ENCODE assay signal across 1 cellular context in genomic region chr1:63698001-63698838, GRCh38.
TF ChIP-seq lines count a peak whose summit lies in the region.

No MANE protein-coding gene starts in this region.

TF ChIP-seq in A549, 52 proteins besides CTCF, POLR2A, EP300 and RAD21 (continued from another document):
- TF ChIP-seq GATA3 (IDR thresholded peaks at IDR 0.05; ENCODE audit: borderline replicate concordance): peak; percentile 77; the same call in 1 of the 2 replicates
- no peak for TF ChIP-seq HOXA7 (CRISPR knock-in tag; IDR thresholded peaks at IDR 0.05)
- no peak for TF ChIP-seq MAZ (IDR thresholded peaks at IDR 0.05; ENCODE audit: borderline replicate concordance, low read depth, low read length)
- TF ChIP-seq BHLHE40 (IDR thresholded peaks at IDR 0.05; ENCODE audit: low read depth, low read length): no peak
- TF ChIP-seq USF2 (IDR thresholded peaks at IDR 0.05): no peak
- no peak for TF ChIP-seq NFE2L2 (conservative IDR thresholded peaks at IDR 0.05; ENCODE audit: low read length)
- no peak for TF ChIP-seq PHF8 (IDR thresholded peaks at IDR 0.05; ENCODE audit: borderline replicate concordance, low read depth)
- peak; percentile 48; the same call in 1 of the 2 replicates for TF ChIP-seq ESRRA (IDR thresholded peaks at IDR 0.05; ENCODE audit: borderline replicate concordance, low read length)
- TF ChIP-seq EHF (CRISPR knock-in tag; IDR thresholded peaks at IDR 0.05): no peak
- TF ChIP-seq SMC3 (IDR thresholded peaks at IDR 0.05): no peak
- no peak for TF ChIP-seq HDAC2 (IDR thresholded peaks at IDR 0.05)
- no peak for TF ChIP-seq CHD4 (IDR thresholded peaks at IDR 0.05; ENCODE audit: borderline replicate concordance)
- TF ChIP-seq EHMT2 (IDR thresholded peaks at IDR 0.05; ENCODE audit: low read depth): no peak
- no peak for TF ChIP-seq CHD2 (IDR thresholded peaks at IDR 0.05; ENCODE audit: low read length, partially characterized antibody)
- no peak for TF ChIP-seq SREBF2 (IDR thresholded peaks at IDR 0.05)
- TF ChIP-seq, protein P1, sequence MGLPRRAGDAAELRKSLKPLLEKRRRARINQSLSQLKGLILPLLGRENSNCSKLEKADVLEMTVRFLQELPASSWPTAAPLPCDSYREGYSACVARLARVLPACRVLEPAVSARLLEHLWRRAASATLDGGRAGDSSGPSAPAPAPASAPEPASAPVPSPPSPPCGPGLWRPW (IDR thresholded peaks at IDR 0.05): no peak
- TF ChIP-seq ZFP36 (IDR thresholded peaks at IDR 0.05; ENCODE audit: borderline replicate concordance, partially characterized antibody): no peak
- 0 out of 2 replicates have a peak, but pooled peaks have one; percentile 36 for TF ChIP-seq PBX3 (IDR thresholded peaks at IDR 0.05)
- TF ChIP-seq, protein P2, sequence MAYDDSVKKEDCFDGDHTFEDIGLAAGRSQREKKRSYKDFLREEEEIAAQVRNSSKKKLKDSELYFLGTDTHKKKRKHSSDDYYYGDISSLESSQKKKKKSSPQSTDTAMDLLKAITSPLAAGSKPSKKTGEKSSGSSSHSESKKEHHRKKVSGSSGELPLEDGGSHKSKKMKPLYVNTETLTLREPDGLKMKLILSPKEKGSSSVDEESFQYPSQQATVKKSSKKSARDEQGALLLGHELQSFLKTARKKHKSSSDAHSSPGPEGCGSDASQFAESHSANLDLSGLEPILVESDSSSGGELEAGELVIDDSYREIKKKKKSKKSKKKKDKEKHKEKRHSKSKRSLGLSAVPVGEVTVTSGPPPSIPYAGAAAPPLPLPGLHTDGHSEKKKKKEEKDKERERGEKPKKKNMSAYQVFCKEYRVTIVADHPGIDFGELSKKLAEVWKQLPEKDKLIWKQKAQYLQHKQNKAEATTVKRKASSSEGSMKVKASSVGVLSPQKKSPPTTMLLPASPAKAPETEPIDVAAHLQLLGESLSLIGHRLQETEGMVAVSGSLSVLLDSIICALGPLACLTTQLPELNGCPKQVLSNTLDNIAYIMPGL (CRISPR knock-in tag; IDR thresholded peaks at IDR 0.05; ENCODE audit: borderline replicate concordance): no peak
- TF ChIP-seq BCL3 (IDR thresholded peaks at IDR 0.05): no peak
- TF ChIP-seq JUNB (IDR thresholded peaks at IDR 0.05): peak; percentile 57
- no peak for TF ChIP-seq KDM5A (IDR thresholded peaks at IDR 0.05)
- no peak for TF ChIP-seq NPAS2 (CRISPR knock-in tag; IDR thresholded peaks at IDR 0.05; ENCODE audit: borderline replicate concordance)
- TF ChIP-seq ZNF302 (CRISPR knock-in tag; IDR thresholded peaks at IDR 0.05): no peak
- TF ChIP-seq JUN (IDR thresholded peaks at IDR 0.05): peak in 1 of 2 experiments; percentile 47; a peak in 1 of 5 replicates
- no peak for TF ChIP-seq RNF2 (IDR thresholded peaks at IDR 0.05; ENCODE audit: borderline replicate concordance, low read depth)
- peak; percentile 73; the same call in 1 of the 2 replicates for TF ChIP-seq MAX (IDR thresholded peaks at IDR 0.05)
- TF ChIP-seq TP53 (CRISPR knock-in tag; IDR thresholded peaks at IDR 0.05): no peak
- TF ChIP-seq POLR2AphosphoS2 (conservative IDR thresholded peaks at IDR 0.05; ENCODE audit: low read length): no peak
- TF ChIP-seq CBX2 (IDR thresholded peaks at IDR 0.05; ENCODE audit: borderline replicate concordance, low read depth): no peak
- no peak for TF ChIP-seq KDM1A (IDR thresholded peaks at IDR 0.05; ENCODE audit: low read depth)
- TF ChIP-seq NR3C1 (IDR thresholded peaks at IDR 0.05): no peak
